Comparison of ENCODE assay signal across 11 cellular contexts in genomic region chr19:19067276-19068072, GRCh38.
DNase-seq lines count a peak whose midpoint lies in the region; ATAC-seq lines count a peak whose summit lies in the region.
"Had no signal": no experiment of that assay in that cellular context is flagged by ENCODE, and none has a peak within 500 bp of the region (broad histone marks: within the 10 kb centered on the region; RNA-seq: fewer than 3 reads in every experiment).

No MANE protein-coding gene starts in this region.

- H3K27me3 Mint-ChIP-seq in activated naive CD4-positive, alpha-beta T cell treated with anti-CD3 and anti-CD28 coated beads, Interleukin-2, amount 50 U/mL, for 24 hours: no peaks in the 10 kb centered on the region
- H3K27me3 Mint-ChIP-seq in activated naive CD4-positive, alpha-beta T cell treated with anti-CD3 and anti-CD28 coated beads, Interleukin-2, amount 10 ng/mL, durations not matched to agents 7 days and 5 days: no peaks in the 10 kb centered on the region
- no peaks in the 10 kb centered on the region for H3K27me3 Mint-ChIP-seq in stimulated activated memory B cell treated with anti-CD40 and anti-IgM and Interleukin-4, amounts not matched to agents 10 μg/mL and 1 μg/mL and 100 μg/mL, for 72 hours

- H3K4me1 Mint-ChIP-seq in activated naive CD4-positive, alpha-beta T cell treated with anti-CD3 and anti-CD28 coated beads, Interleukin-2, amount 50 U/mL, for 24 hours: peaks cover 54% of the 10 kb centered on the region
- H3K4me1 Mint-ChIP-seq in activated naive CD4-positive, alpha-beta T cell treated with anti-CD3 and anti-CD28 coated beads, Interleukin-2, amount 10 ng/mL, durations not matched to agents 7 days and 5 days: peaks cover 48% of the 10 kb centered on the region
- peaks cover 67% of the 10 kb centered on the region for H3K4me1 Mint-ChIP-seq in stimulated activated memory B cell treated with anti-CD40 and anti-IgM and Interleukin-4, amounts not matched to agents 10 μg/mL and 1 μg/mL and 100 μg/mL, for 72 hours

- no peaks in the 10 kb centered on the region for H3K36me3 Mint-ChIP-seq in activated naive CD4-positive, alpha-beta T cell treated with anti-CD3 and anti-CD28 coated beads, Interleukin-2, amount 50 U/mL, for 24 hours
- peaks cover 7% of the 10 kb centered on the region for H3K36me3 Mint-ChIP-seq in activated naive CD4-positive, alpha-beta T cell treated with anti-CD3 and anti-CD28 coated beads, Interleukin-2, amount 10 ng/mL, durations not matched to agents 7 days and 5 days
- H3K36me3 Mint-ChIP-seq in stimulated activated memory B cell treated with anti-CD40 and anti-IgM and Interleukin-4, amounts not matched to agents 10 μg/mL and 1 μg/mL and 100 μg/mL, for 72 hours: no peaks in the 10 kb centered on the region

- peak overlapping the region; percentile 79 for H3K27ac Mint-ChIP-seq in activated naive CD4-positive, alpha-beta T cell treated with anti-CD3 and anti-CD28 coated beads, Interleukin-2, amount 50 U/mL, for 24 hours
- H3K27ac Mint-ChIP-seq in activated naive CD4-positive, alpha-beta T cell treated with anti-CD3 and anti-CD28 coated beads, Interleukin-2, amount 10 ng/mL, durations not matched to agents 7 days and 5 days: no peak overlapping the region
- peak overlapping the region; percentile 77 for H3K27ac Mint-ChIP-seq in stimulated activated memory B cell treated with anti-CD40 and anti-IgM and Interleukin-4, amounts not matched to agents 10 μg/mL and 1 μg/mL and 100 μg/mL, for 72 hours

- no peaks in the 10 kb centered on the region for H3K9me3 Mint-ChIP-seq in activated naive CD4-positive, alpha-beta T cell treated with anti-CD3 and anti-CD28 coated beads, Interleukin-2, amount 50 U/mL, for 24 hours
- no peaks in the 10 kb centered on the region for H3K9me3 Mint-ChIP-seq in activated naive CD4-positive, alpha-beta T cell treated with anti-CD3 and anti-CD28 coated beads, Interleukin-2, amount 10 ng/mL, durations not matched to agents 7 days and 5 days
- no peaks in the 10 kb centered on the region for H3K9me3 Mint-ChIP-seq in stimulated activated memory B cell treated with anti-CD40 and anti-IgM and Interleukin-4, amounts not matched to agents 10 μg/mL and 1 μg/mL and 100 μg/mL, for 72 hours

- no peak for ATAC-seq in stimulated activated memory B cell treated with anti-CD40 and anti-IgM and Interleukin-4, amounts not matched to agents 10 μg/mL and 1 μg/mL and 100 μg/mL, for 72 hours
- no peak for ATAC-seq in GM21723 (IDR thresholded peaks at IDR 0.05; ENCODE audit: unreplicated experiment)
- ATAC-seq: pancreas had no signal

- no peak for DNase-seq in activated naive CD4-positive, alpha-beta T cell treated with anti-CD3 and anti-CD28 coated beads, Interleukin-2, amount 10 ng/mL, durations not matched to agents 7 days and 5 days
- DNase-seq in NCI-H524 treated with DMSO at 0.1 percent for 48 hours (lab: John Stamatoyannopoulos, UW): peak; percentile 31
- DNase-seq in germinal center (ENCODE audit: low spot score): peak; percentile 15
- DNase-seq in stimulated activated CD4-positive, alpha-beta T cell treated with anti-CD3 and anti-CD28 coated beads, Interleukin-12 subunit alpha, Interleukin-12 subunit beta, amount 100 ng/mL, for 4 hours: no peak
- DNase-seq in islet precursor cell: no peak
- DNase-seq: activated CD4-positive, alpha-beta T cell treated with anti-CD3 and anti-CD28 coated beads for 4 hours; NCI-H2081 treated with DMSO at 0.1 percent for 48 hours; pancreas had no signal

- peak overlapping the region; percentile 23 for H3K4me3 Mint-ChIP-seq in activated naive CD4-positive, alpha-beta T cell treated with anti-CD3 and anti-CD28 coated beads, Interleukin-2, amount 50 U/mL, for 24 hours
- H3K4me3 Mint-ChIP-seq in activated naive CD4-positive, alpha-beta T cell treated with anti-CD3 and anti-CD28 coated beads, Interleukin-2, amount 10 ng/mL, durations not matched to agents 7 days and 5 days: no peak overlapping the region
- peak overlapping the region; percentile 26 for H3K4me3 Mint-ChIP-seq in stimulated activated memory B cell treated with anti-CD40 and anti-IgM and Interleukin-4, amounts not matched to agents 10 μg/mL and 1 μg/mL and 100 μg/mL, for 72 hours

- CTCF ChIA-PET in activated naive CD4-positive, alpha-beta T cell treated with anti-CD3 and anti-CD28 coated beads, Interleukin-2, amount 10 ng/mL, durations not matched to agents 7 days and 5 days (lab: Charles Lee): interaction anchor here (1.4 kb wide), 1 partner anchor 13 kb away, joined by 4 read pairs; no protein-coding TSS in a partner anchor

Comparison
In these comparisons a context has a peak if more than half of its experiments do, and no peak if none do; other contexts are left out.
1. DNase-seq: peak in NCI-H524 treated with DMSO at 0.1 percent for 48 hours (single experiment) and germinal center (single experiment); none in activated naive CD4-positive, alpha-beta T cell treated with anti-CD3 and anti-CD28 coated beads, Interleukin-2, amount 10 ng/mL, durations not matched to agents 7 days and 5 days (single experiment), stimulated activated CD4-positive, alpha-beta T cell treated with anti-CD3 and anti-CD28 coated beads, Interleukin-12 subunit alpha, Interleukin-12 subunit beta, amount 100 ng/mL, for 4 hours (single experiment) and islet precursor cell (single experiment).